ENCODE assay signal across 9 cellular contexts in the genomic region with DNA sequence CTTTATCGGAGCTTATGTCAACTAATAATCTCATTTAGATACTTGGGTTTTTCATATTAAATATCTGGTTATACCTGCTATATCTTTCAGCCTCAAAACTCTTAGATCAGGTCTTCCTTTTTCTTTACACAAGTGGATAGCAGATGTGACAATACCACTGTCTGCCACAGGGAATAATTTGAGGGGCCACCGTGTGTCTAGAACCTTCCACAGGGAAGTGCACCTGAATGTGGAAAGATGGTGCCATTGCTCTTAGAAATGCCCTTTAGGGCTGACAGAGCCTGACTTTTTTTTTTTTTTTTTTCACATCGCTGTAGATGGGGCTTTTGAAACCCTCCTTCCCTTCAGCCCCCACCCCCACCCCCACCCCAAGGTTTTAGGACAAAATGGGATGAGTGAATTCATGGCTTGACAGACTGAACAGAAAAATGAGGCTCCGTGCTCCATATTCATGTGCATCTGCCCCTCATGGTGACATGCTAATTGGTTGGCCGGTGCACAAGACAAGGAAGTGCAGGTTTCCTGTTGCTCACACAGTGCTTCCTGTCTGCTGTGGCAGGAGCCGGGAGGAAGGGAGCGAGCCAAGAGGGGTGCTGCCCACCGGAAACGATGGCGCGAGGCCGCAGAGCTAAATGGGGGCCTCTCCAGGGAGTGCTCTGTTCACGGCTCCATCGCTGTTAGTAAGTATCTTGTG.
DNase-seq lines count a peak whose midpoint lies in the region; ATAC-seq, FAIRE-seq and TF ChIP-seq lines count a peak whose summit lies in the region.
"Had no signal": no experiment of that assay in that cellular context is flagged by ENCODE, and none has a peak within 500 bp of the region (broad histone marks: within the 10 kb centered on the region; RNA-seq: fewer than 3 reads in every experiment).

No MANE protein-coding gene starts in this region.

- H3K27me3 ChIP-seq in osteoblast (ENCODE audit: insufficient read depth, low read length): no peaks in the 10 kb centered on the region

- DNase-seq in T-helper 1 cell (peak; percentile 51 to 85 (median 63)), osteoblast (ENCODE audit: insufficient read length, low spot score, missing footprints) (peak; percentile 65), urothelium cell line (ENCODE audit: low spot score) (no peak), LoVo (ENCODE audit: low spot score) (no peak)
- peak; percentile 19 for DNase-seq in activated naive CD8-positive, alpha-beta T cell treated with anti-CD3 and anti-CD28 coated beads, Interleukin-2, amount 50 U/mL, for 16 hours (ENCODE audit: low read depth, low spot score)

- FAIRE-seq in urothelium cell line (lab: Jason Lieb, UNC): peak; percentile 75
- FAIRE-seq: TTC549 had no signal

- no peaks in the 10 kb centered on the region for H3K36me3 ChIP-seq in osteoblast (ENCODE audit: insufficient read depth, low read length)

- no peaks in the 10 kb centered on the region for H3K79me2 ChIP-seq in osteoblast (ENCODE audit: insufficient read depth, low read length)

- H3K4me3 ChIP-seq in osteoblast (ENCODE audit: insufficient read depth, low read length): peak overlapping the region; percentile 32

- peak overlapping the region; percentile 44 for H3K4me2 ChIP-seq in osteoblast (ENCODE audit: insufficient read depth, low read length)

- H3K4me1 ChIP-seq in osteoblast (ENCODE audit: insufficient read depth, low read length): no peaks in the 10 kb centered on the region

- no peaks in the 10 kb centered on the region for H3K9me3 ChIP-seq in osteoblast (ENCODE audit: low read depth, low read length)

- ATAC-seq in GM18870 (IDR thresholded peaks at IDR 0.05; ENCODE audit: unreplicated experiment) (peak; percentile 87), HG03064 (IDR thresholded peaks at IDR 0.05; ENCODE audit: low read depth, unreplicated experiment) (peak; percentile 94), SK-N-SH treated with all-trans-retinoic acid at 6 μM for 48 hours (no peak)

- no peaks in the 10 kb centered on the region for H4K20me1 ChIP-seq in osteoblast (ENCODE audit: insufficient read depth, low read length)

- TF ChIP-seq CTCF in osteoblast (IDR thresholded peaks at IDR 0.05; ENCODE audit: extremely low read depth, low read depth, low read length): no peak

- no peak overlapping the region for H3K27ac ChIP-seq in osteoblast (ENCODE audit: low read depth, low read length)

- H2AFZ ChIP-seq in osteoblast (ENCODE audit: low read length): peak overlapping the region; percentile 78

TF ChIP-seq in SK-N-SH treated with all-trans-retinoic acid at 6 μM for 48 hours, 23 proteins besides CTCF, POLR2A, EP300 and RAD21:
- no peak for TF ChIP-seq PATZ1 (CRISPR knock-in tag; IDR thresholded peaks at IDR 0.05; ENCODE audit: borderline replicate concordance)
- no peak for TF ChIP-seq BACH2 (CRISPR knock-in tag; IDR thresholded peaks at IDR 0.05; ENCODE audit: borderline replicate concordance)
- TF ChIP-seq ISL1 (CRISPR knock-in tag; IDR thresholded peaks at IDR 0.05): no peak
- no peak for TF ChIP-seq ZNF70 (CRISPR knock-in tag; IDR thresholded peaks at IDR 0.05)
- TF ChIP-seq ZFP3 (CRISPR knock-in tag; IDR thresholded peaks at IDR 0.05): no peak
- TF ChIP-seq ESRRG (CRISPR knock-in tag; IDR thresholded peaks at IDR 0.05): no peak
- no peak for TF ChIP-seq GLIS3 (CRISPR knock-in tag; IDR thresholded peaks at IDR 0.05)
- TF ChIP-seq TCF4 (CRISPR knock-in tag; IDR thresholded peaks at IDR 0.05; ENCODE audit: borderline replicate concordance): no peak
- no peak for TF ChIP-seq ZC3H10 (CRISPR knock-in tag; IDR thresholded peaks at IDR 0.05)
- no peak for TF ChIP-seq TOX (CRISPR knock-in tag; IDR thresholded peaks at IDR 0.05; ENCODE audit: borderline replicate concordance)
- TF ChIP-seq SNAI2 (CRISPR knock-in tag; IDR thresholded peaks at IDR 0.05): no peak
- TF ChIP-seq ZFP30 (CRISPR knock-in tag; IDR thresholded peaks at IDR 0.05): no peak
- TF ChIP-seq, protein P1, sequence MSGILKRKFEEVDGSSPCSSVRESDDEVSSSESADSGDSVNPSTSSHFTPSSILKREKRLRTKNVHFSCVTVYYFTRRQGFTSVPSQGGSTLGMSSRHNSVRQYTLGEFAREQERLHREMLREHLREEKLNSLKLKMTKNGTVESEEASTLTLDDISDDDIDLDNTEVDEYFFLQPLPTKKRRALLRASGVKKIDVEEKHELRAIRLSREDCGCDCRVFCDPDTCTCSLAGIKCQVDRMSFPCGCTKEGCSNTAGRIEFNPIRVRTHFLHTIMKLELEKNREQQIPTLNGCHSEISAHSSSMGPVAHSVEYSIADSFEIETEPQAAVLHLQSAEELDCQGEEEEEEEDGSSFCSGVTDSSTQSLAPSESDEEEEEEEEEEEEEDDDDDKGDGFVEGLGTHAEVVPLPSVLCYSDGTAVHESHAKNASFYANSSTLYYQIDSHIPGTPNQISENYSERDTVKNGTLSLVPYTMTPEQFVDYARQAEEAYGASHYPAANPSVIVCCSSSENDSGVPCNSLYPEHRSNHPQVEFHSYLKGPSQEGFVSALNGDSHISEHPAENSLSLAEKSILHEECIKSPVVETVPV (CRISPR knock-in tag; IDR thresholded peaks at IDR 0.05): no peak
- no peak for TF ChIP-seq ZNF565 (CRISPR knock-in tag; conservative IDR thresholded peaks at IDR 0.05; ENCODE audit: low read depth)
- no peak for TF ChIP-seq ZNF8 (CRISPR knock-in tag; IDR thresholded peaks at IDR 0.05)
- TF ChIP-seq OSR1 (CRISPR knock-in tag; IDR thresholded peaks at IDR 0.05): no peak
- TF ChIP-seq PPARA (CRISPR knock-in tag; IDR thresholded peaks at IDR 0.05; ENCODE audit: borderline replicate concordance): no peak

Comparison
In these comparisons a context has a peak if more than half of its experiments do, and no peak if none do; other contexts are left out.
1. DNase-seq: peak in T-helper 1 cell (5 of 5), activated naive CD8-positive, alpha-beta T cell treated with anti-CD3 and anti-CD28 coated beads, Interleukin-2, amount 50 U/mL, for 16 hours (single experiment) and osteoblast (single experiment); none in urothelium cell line (single experiment) and LoVo (single experiment).